ENCODE assay signal across 18 cellular contexts in genomic region chr17:65488665-65489064, GRCh38.
DNase-seq lines count a peak whose midpoint lies in the region; ATAC-seq and TF ChIP-seq lines count a peak whose summit lies in the region.
"Had no signal": no experiment of that assay in that cellular context is flagged by ENCODE, and none has a peak within 500 bp of the region (broad histone marks: within the 10 kb centered on the region; RNA-seq: fewer than 3 reads in every experiment).

No MANE protein-coding gene starts in this region.

- H3K4me1 ChIP-seq in H9 (ENCODE audit: insufficient read depth, low read length) (0 out of 2 replicates have a peak, but pooled peaks cover 4% of the 10 kb centered on the region), HEK293 (ENCODE audit: control insufficient read depth, insufficient read depth, low read length) (no peaks in the 10 kb centered on the region)
- H3K4me1 ChIP-seq: BE2C, BLaER1, Caco-2 had no signal

- no peak overlapping the region for H2AFZ ChIP-seq in H9 (ENCODE audit: low read length)

- H2BK15ac ChIP-seq in H9 (ENCODE audit: low read depth, low read length) = no peak overlapping the region

- no peak overlapping the region for H2AK5ac ChIP-seq in H9 (ENCODE audit: insufficient read length, low read length)

- H3K27ac ChIP-seq in H9 (ENCODE audit: insufficient read length, low read depth, low read length) (no peak overlapping the region), HEK293 (ENCODE audit: extremely low read depth, low read depth, low read length) (no peak overlapping the region)
- H3K27ac ChIP-seq: BLaER1 had no signal

- H3K56ac ChIP-seq in H9 (ENCODE audit: insufficient read length, low read depth, low read length) = no peak overlapping the region

- TF ChIP-seq CTCF in H9 (conservative IDR thresholded peaks at IDR 0.05) = no peak
- no peak for TF ChIP-seq CTCF in HEK293 (tag by site-specific recombination; IDR thresholded peaks at IDR 0.05)
- no peak for TF ChIP-seq CTCF in glutamatergic neuron (IDR thresholded peaks at IDR 0.05; ENCODE audit: partially characterized antibody, unreplicated experiment)

- H3K4me1 Mint-ChIP-seq in H9 (peaks cover 16 to 18% of the 10 kb centered on the region in 2 experiments), glutamatergic neuron (ENCODE audit: low read depth, unreplicated experiment) (peaks cover 21% of the 10 kb centered on the region)
- H3K4me1 Mint-ChIP-seq: CD14-positive monocyte; CD4-positive, CD25-positive, alpha-beta regulatory T cell had no signal

- H3K4me3 Mint-ChIP-seq in H9 (no peak overlapping the region), glutamatergic neuron (ENCODE audit: unreplicated experiment) (no peak overlapping the region)
- H3K4me3 Mint-ChIP-seq: CD14-positive monocyte; CD4-positive, CD25-positive, alpha-beta regulatory T cell; CD8-positive, alpha-beta T cell had no signal

- no peak overlapping the region for H3K18ac ChIP-seq in H9 (ENCODE audit: insufficient read length, low read depth, low read length)

- H3K9me3 ChIP-seq in H9 (ENCODE audit: control insufficient read depth, low read depth, low read length) (no peaks in the 10 kb centered on the region), HEK293 (ENCODE audit: control insufficient read depth, insufficient read depth, low read depth, low read length) (no peaks in the 10 kb centered on the region)
- H3K9me3 ChIP-seq: BE2C, BLaER1, Caco-2 had no signal

- DNase-seq in H9 (no peak), glutamatergic neuron (no peak), left lobe of liver (ENCODE audit: low spot score) (no peak)
- DNase-seq: 8988T; ACHN; BE2C; C1 segment of cervical spinal cord; Caco-2; Calu3; CD4-positive, CD25-positive, alpha-beta regulatory T cell; CD8-positive, alpha-beta T cell; DMS79 treated with DMSO at 0.1 percent for 48 hours; GF-D8 had no signal

- H3T11ph ChIP-seq in H9 (ENCODE audit: low read length) = no peak overlapping the region

- no peaks in the 10 kb centered on the region for H3K79me1 ChIP-seq in H9 (ENCODE audit: insufficient read depth, low read depth, low read length, poor library complexity, severe bottlenecking)

- no peak overlapping the region for H3K23ac ChIP-seq in H9 (ENCODE audit: insufficient read length, low read depth, low read length)

- WGBS in H9 (ENCODE audit: extremely low coverage, insufficient read length, low lambda C conversion rate) = no CpG with 5 or more reads among the region's 1 CpG

- no peaks in the 10 kb centered on the region for H3K23me2 ChIP-seq in H9 (ENCODE audit: insufficient read length, low read depth, low read length, poor library complexity, severe bottlenecking)

- no peak overlapping the region for H2BK12ac ChIP-seq in H9 (ENCODE audit: insufficient read length, low read depth, low read length)

- H3K9ac ChIP-seq in H9 (ENCODE audit: extremely low read depth, insufficient read length, low read length) = no peak overlapping the region
- H3K9ac ChIP-seq: BLaER1 had no signal

- no peaks in the 10 kb centered on the region for H3K36me3 ChIP-seq in HEK293 (ENCODE audit: control insufficient read depth in 2 of 2, insufficient read depth in 1 of 2, low read length in 2 of 2)
- H3K36me3 ChIP-seq: BE2C, BLaER1 had no signal

- peak overlapping the region; percentile 66 for H4K91ac ChIP-seq in H9 (ENCODE audit: insufficient read length, low read depth, low read length)

- H3K36me3 Mint-ChIP-seq in H9 (ENCODE audit: insufficient read depth in 1 of 3, low read depth in 3 of 3) (peaks cover 0 to 8% (median 4%) of the 10 kb centered on the region in 3 experiments; a peak in 2 of 7 replicates), glutamatergic neuron (ENCODE audit: unreplicated experiment) (no peaks in the 10 kb centered on the region)
- H3K36me3 Mint-ChIP-seq: CD14-positive monocyte; CD4-positive, CD25-positive, alpha-beta regulatory T cell; CD8-positive, alpha-beta T cell had no signal

- H2BK20ac ChIP-seq in H9 (ENCODE audit: low read depth, low read length, poor library complexity, severe bottlenecking) = no peak overlapping the region

- H3K4me2 ChIP-seq in H9 (ENCODE audit: insufficient read depth, insufficient read length, low read length) = no peak overlapping the region
- H3K4me2 ChIP-seq: BLaER1 had no signal

- no peak overlapping the region for H4K8ac ChIP-seq in H9 (replicated peaks; ENCODE audit: insufficient read length, low read depth, low read length)

- no peak overlapping the region for H3K4me3 ChIP-seq in HEK293 (ENCODE audit: low read depth, low read length)
- H3K4me3 ChIP-seq: BLaER1 had no signal

- H3K27me3 Mint-ChIP-seq in H9 (ENCODE audit: low read depth) (peaks cover 4% of the 10 kb centered on the region), glutamatergic neuron (ENCODE audit: unreplicated experiment) (peaks cover 3% of the 10 kb centered on the region)

- H4K5ac ChIP-seq in H9 (ENCODE audit: insufficient read length, low read depth, low read length) = no peak overlapping the region

- H3K9me3 Mint-ChIP-seq in H9 (peaks cover 11 to 14% of the 10 kb centered on the region in 2 experiments; a peak in 4 of 5 replicates), glutamatergic neuron (ENCODE audit: unreplicated experiment) (peaks cover 16% of the 10 kb centered on the region)
- H3K9me3 Mint-ChIP-seq: CD8-positive, alpha-beta T cell had no signal

- no peaks in the 10 kb centered on the region for H3K79me2 ChIP-seq in H9 (ENCODE audit: insufficient read depth, low read length)

- no peak overlapping the region for H3K14ac ChIP-seq in H9 (ENCODE audit: insufficient read depth, low read length)

- no peak overlapping the region for H3K4ac ChIP-seq in H9 (ENCODE audit: low read depth, low read length)

- ATAC-seq in HG02970 (IDR thresholded peaks at IDR 0.05; ENCODE audit: low FRiP score, unreplicated experiment) (no peak), left lobe of liver (no peak), GM21825 (IDR thresholded peaks at IDR 0.05; ENCODE audit: unreplicated experiment) (no peak)
- ATAC-seq: CD8-positive, alpha-beta T cell had no signal

- no peaks in the 10 kb centered on the region for H4K20me1 ChIP-seq in H9 (ENCODE audit: control insufficient read depth, insufficient read depth, insufficient read length)
- H4K20me1 ChIP-seq: BLaER1 had no signal

- no peak overlapping the region for H3K27ac Mint-ChIP-seq in H9
- H3K27ac Mint-ChIP-seq in glutamatergic neuron (ENCODE audit: unreplicated experiment) = peak overlapping the region; percentile 94
- H3K27ac Mint-ChIP-seq: CD14-positive monocyte; CD4-positive, CD25-positive, alpha-beta regulatory T cell; CD8-positive, alpha-beta T cell had no signal

- no peak overlapping the region for H2BK120ac ChIP-seq in H9 (ENCODE audit: low read depth, low read length, poor library complexity, severe bottlenecking)

- H3K27me3 ChIP-seq in H9 (ENCODE audit: insufficient read depth, low read length) = no peaks in the 10 kb centered on the region
- H3K27me3 ChIP-seq: BE2C, BLaER1 had no signal

- POLR2A ChIA-PET in HEK293 (lab: Yijun Ruan, JAX) = no interaction called here

- CTCF ChIA-PET in HEK293 (lab: Yijun Ruan, JAX) = no interaction called here

- no peak overlapping the region for H2BK5ac ChIP-seq in H9 (ENCODE audit: insufficient read length, low read length)

TF ChIP-seq in HEK293, 187 proteins besides CTCF, POLR2A, EP300 and RAD21:
- TF ChIP-seq MZF1 (tag by site-specific recombination; IDR thresholded peaks at IDR 0.05; ENCODE audit: borderline replicate concordance) (no peak), ZNF169 (tag by site-specific recombination; IDR thresholded peaks at IDR 0.05) (peak; percentile 99), ZNF398 (tag by site-specific recombination; IDR thresholded peaks at IDR 0.05) (0 out of 2 replicates have a peak, but pooled peaks have one; percentile 12), ZNF529 (tag by site-specific recombination; IDR thresholded peaks at IDR 0.05; ENCODE audit: insufficient replicate concordance) (no peak), ZNF596 (tag by site-specific recombination; IDR thresholded peaks at IDR 0.05) (peak; percentile 96), ZSCAN18 (tag by site-specific recombination; IDR thresholded peaks at IDR 0.05) (no peak), SP3 (tag by site-specific recombination; IDR thresholded peaks at IDR 0.05) (no peak), PRDM1 (tag by site-specific recombination; IDR thresholded peaks at IDR 0.05) (peak; percentile 71), ZNF366 (tag by site-specific recombination; conservative IDR thresholded peaks at IDR 0.05) (peak; percentile 77), ZNF785 (tag by site-specific recombination; IDR thresholded peaks at IDR 0.05) (no peak), ZNF571 (tag by site-specific recombination; IDR thresholded peaks at IDR 0.05) (no peak), KLF1 (tag by site-specific recombination; IDR thresholded peaks at IDR 0.05) (no peak), ZNF626 (tag by site-specific recombination; IDR thresholded peaks at IDR 0.05) (no peak)
TF ChIP-seq in HEK293: peak in this region for 5.
